In the genomic region with DNA sequence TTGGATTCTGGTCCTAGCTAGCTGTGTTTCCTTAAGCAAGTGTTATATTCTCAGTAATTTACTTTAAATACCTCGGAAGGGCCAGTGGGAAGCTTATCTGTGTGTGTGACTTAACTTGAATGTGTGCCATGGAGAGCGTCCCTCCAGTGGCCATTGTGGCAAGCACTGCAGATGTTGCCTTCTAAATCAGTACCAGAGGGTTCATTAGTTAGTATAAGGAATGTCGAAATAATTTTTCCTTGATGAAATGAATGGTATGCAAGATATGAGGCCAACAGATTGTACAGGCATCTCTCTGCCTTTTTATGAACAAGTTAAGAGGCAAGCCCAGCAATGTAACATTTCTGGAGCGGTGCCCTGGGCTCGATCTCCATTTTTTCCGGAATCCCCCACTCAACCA, we compare ENCODE assay signal across 12 cellular contexts. TPM values are rescaled to one million over a fixed set of nuclear protein-coding genes. Genes with fewer than 3 reads are reported as not detected.
DNase-seq lines count a peak whose midpoint lies in the region; TF ChIP-seq lines count a peak whose summit lies in the region.
"Had no signal": no experiment of that assay in that cellular context is flagged by ENCODE, and none has a peak within 500 bp of the region (broad histone marks: within the 10 kb centered on the region; RNA-seq: fewer than 3 reads in every experiment).

No MANE protein-coding gene starts in this region.

- H3K4me3 Mint-ChIP-seq in brain (no peak overlapping the region), type B pancreatic cell (no peak overlapping the region)
- H3K4me3 Mint-ChIP-seq: activated naive CD4-positive, alpha-beta T cell treated with anti-CD3 and anti-CD28 coated beads, Interleukin-2, amount 10 ng/mL, durations not matched to agents 7 days and 5 days had no signal

- H3K4me1 Mint-ChIP-seq in brain: peaks cover 11% of the 10 kb centered on the region
- no peaks in the 10 kb centered on the region for H3K4me1 Mint-ChIP-seq in type B pancreatic cell (ENCODE audit: unreplicated experiment)
- H3K4me1 Mint-ChIP-seq: activated naive CD4-positive, alpha-beta T cell treated with anti-CD3 and anti-CD28 coated beads, Interleukin-2, amount 10 ng/mL, durations not matched to agents 7 days and 5 days had no signal

- TF ChIP-seq CTCF in brain (conservative IDR thresholded peaks at IDR 0.05) (no peak), type B pancreatic cell (conservative IDR thresholded peaks at IDR 0.05) (peak; percentile 30)

- no peaks in the 10 kb centered on the region for H3K9me3 Mint-ChIP-seq in brain
- H3K9me3 Mint-ChIP-seq in type B pancreatic cell: no peaks in the 10 kb centered on the region
- H3K9me3 Mint-ChIP-seq: activated naive CD4-positive, alpha-beta T cell treated with anti-CD3 and anti-CD28 coated beads, Interleukin-2, amount 10 ng/mL, durations not matched to agents 7 days and 5 days had no signal

- peaks cover 14% of the 10 kb centered on the region for H3K36me3 Mint-ChIP-seq in brain
- H3K36me3 Mint-ChIP-seq in type B pancreatic cell: no peaks in the 10 kb centered on the region
- H3K36me3 Mint-ChIP-seq: activated naive CD4-positive, alpha-beta T cell treated with anti-CD3 and anti-CD28 coated beads, Interleukin-2, amount 10 ng/mL, durations not matched to agents 7 days and 5 days had no signal

- H3K27me3 Mint-ChIP-seq in brain: no peaks in the 10 kb centered on the region
- no peaks in the 10 kb centered on the region for H3K27me3 Mint-ChIP-seq in type B pancreatic cell
- H3K27me3 Mint-ChIP-seq: activated naive CD4-positive, alpha-beta T cell treated with anti-CD3 and anti-CD28 coated beads, Interleukin-2, amount 10 ng/mL, durations not matched to agents 7 days and 5 days had no signal

- H3K27ac Mint-ChIP-seq in brain (peak overlapping the region in 4 of 5 experiments; percentile 12 to 90 (median 72)), type B pancreatic cell (no peak overlapping the region)
- H3K27ac Mint-ChIP-seq: activated naive CD4-positive, alpha-beta T cell treated with anti-CD3 and anti-CD28 coated beads, Interleukin-2, amount 10 ng/mL, durations not matched to agents 7 days and 5 days had no signal

- DNase-seq in DMS 273 (lab: John Stamatoyannopoulos, UW; ENCODE audit: unreplicated experiment) (peak; percentile 30), DMS 273 treated with DMSO at 0.1 percent for 48 hours (lab: John Stamatoyannopoulos, UW) (no peak), iPS-NIHi7 (ENCODE audit: extremely low spot score) (peak; percentile 28), type B pancreatic cell (ENCODE audit: extremely low spot score, unreplicated experiment) (no peak), DMS153 (lab: John Stamatoyannopoulos, UW) (no peak), cerebellum (ENCODE audit: low spot score) (no peak), SKM-1 treated with dmso at 0.1 percent for 144 hours (lab: John Stamatoyannopoulos, UW; ENCODE audit: unreplicated experiment) (no peak)
- DNase-seq: activated naive CD4-positive, alpha-beta T cell treated with anti-CD3 and anti-CD28 coated beads, Interleukin-2, amount 10 ng/mL, durations not matched to agents 7 days and 5 days; left colon; right lobe of liver; SHP77 treated with DMSO at 0.1 percent for 48 hours had no signal

RNA-seq across cellular contexts. Expression of gene FBXO36, which starts 52.0 kb away (rescaled TPM):
- polyA plus RNA-seq in brain (ENCODE audit: insufficient read depth, low read depth, low replicate concordance): 2.5 TPM
- total RNA-seq in type B pancreatic cell (ENCODE audit: low replicate concordance) (2.0 and 3.2 TPM in 2 replicates), cerebellum (8.1 TPM)

RNA-seq across cellular contexts. Expression of gene TRIP12, which starts 52.5 kb away (rescaled TPM):
- polyA plus RNA-seq in brain (ENCODE audit: insufficient read depth, low read depth, low replicate concordance): 45.8 TPM
- 188 and 191 TPM in 2 replicates for total RNA-seq in type B pancreatic cell (ENCODE audit: low replicate concordance)
- 206 TPM for total RNA-seq in cerebellum

Comparison
In these comparisons a context has a peak if more than half of its experiments do, and no peak if none do; other contexts are left out.
1. DNase-seq: peak in DMS 273 (single experiment) and iPS-NIHi7 (single experiment); none in DMS 273 treated with DMSO at 0.1 percent for 48 hours (single experiment), type B pancreatic cell (single experiment), DMS153 (single experiment), cerebellum (single experiment) and SKM-1 treated with dmso at 0.1 percent for 144 hours (single experiment).